In genomic region chr3:14624498-14624897, GRCh38 we compare ENCODE assay signal across 28 cellular contexts. TPM values are rescaled to one million over a fixed set of nuclear protein-coding genes. Genes with fewer than 3 reads are reported as not detected.
"Had no signal": no experiment of that assay in that cellular context is flagged by ENCODE, and none has a peak within 500 bp of the region (broad histone marks: within the 10 kb centered on the region; RNA-seq: fewer than 3 reads in every experiment).

No MANE protein-coding gene starts in this region.

- H3K36me3 ChIP-seq: pancreas, prostate gland, right lobe of liver, tibial nerve, uterus had no signal

- DNase-seq: hypothalamus; immature natural killer cell; mesendoderm; naive B cell; natural killer cell; nucleus accumbens; pancreas; posterior cingulate gyrus; retina; right lobe of liver; stimulated activated CD4-positive, alpha-beta T cell treated with anti-CD3 and anti-CD28 coated beads, Interleukin-1b, Interleukin-23, amount 100 ng/mL, for 48 hours; stimulated activated CD4-positive, alpha-beta T cell treated with anti-CD3 and anti-CD28 coated beads, Interleukin-2, amount 100 ng/mL, for 48 hours; stimulated activated CD4-positive, alpha-beta T cell treated with anti-CD3 and anti-CD28 coated beads, Interleukin-4, amount 100 ng/mL, for 4 hours; stimulated activated CD8-positive, alpha-beta memory T cell treated with anti-CD3 and anti-CD28 coated beads, Interleukin-4, amount 100 ng/mL, for 48 hours; stimulated activated naive CD4-positive, alpha-beta T cell treated with Interleukin-2 at 50 U/mL for 16 hours; stimulated activated naive CD8-positive, alpha-beta T cell treated with anti-CD3 and anti-CD28 coated beads, Interleukin-15, amount 100 ng/mL, for 72 hours; substantia nigra; uterus had no signal

- H3K27ac ChIP-seq: pancreas, prostate gland, right lobe of liver, tibial nerve, uterus had no signal

- H3K27me3 ChIP-seq: pancreas, right lobe of liver, tibial nerve, uterus had no signal

- H3K4me1 ChIP-seq: tibial nerve, uterus had no signal

- H3K4me2 ChIP-seq: smooth muscle cell had no signal

- H3K4me1 Mint-ChIP-seq: immature natural killer cell; naive B cell; natural killer cell; stimulated activated memory B cell treated with anti-CD40 and anti-IgM and Interleukin-4, amounts not matched to agents 10 μg/mL and 1 μg/mL and 100 μg/mL, for 72 hours; stimulated activated naive CD8-positive, alpha-beta T cell treated with anti-CD3 and anti-CD28 coated beads, Interleukin-15, amount 100 ng/mL, for 72 hours had no signal

- H3K4me3 ChIP-seq: lung, pancreas, prostate gland, right lobe of liver, smooth muscle cell, tibial nerve, uterus had no signal

- ATAC-seq: natural killer cell; stimulated activated memory B cell treated with anti-CD40 and anti-IgM and Interleukin-4, amounts not matched to agents 10 μg/mL and 1 μg/mL and 100 μg/mL, for 72 hours; stimulated activated naive CD8-positive, alpha-beta T cell treated with anti-CD3 and anti-CD28 coated beads, Interleukin-15, amount 100 ng/mL, for 72 hours had no signal

- H3K9me3 ChIP-seq: pancreas, prostate gland, right lobe of liver, uterus had no signal

- H3K4me3 Mint-ChIP-seq: immature natural killer cell; mesothelial cell of epicardium; naive B cell; natural killer cell; stimulated activated memory B cell treated with anti-CD40 and anti-IgM and Interleukin-4, amounts not matched to agents 10 μg/mL and 1 μg/mL and 100 μg/mL, for 72 hours; stimulated activated naive CD8-positive, alpha-beta T cell treated with anti-CD3 and anti-CD28 coated beads, Interleukin-15, amount 100 ng/mL, for 72 hours; type B pancreatic cell had no signal

- H3K27ac Mint-ChIP-seq: immature natural killer cell; mesothelial cell of epicardium; naive B cell; natural killer cell; stimulated activated memory B cell treated with anti-CD40 and anti-IgM and Interleukin-4, amounts not matched to agents 10 μg/mL and 1 μg/mL and 100 μg/mL, for 72 hours; stimulated activated naive CD8-positive, alpha-beta T cell treated with anti-CD3 and anti-CD28 coated beads, Interleukin-15, amount 100 ng/mL, for 72 hours; type B pancreatic cell had no signal

- H3K36me3 Mint-ChIP-seq: immature natural killer cell; mesothelial cell of epicardium; natural killer cell; stimulated activated memory B cell treated with anti-CD40 and anti-IgM and Interleukin-4, amounts not matched to agents 10 μg/mL and 1 μg/mL and 100 μg/mL, for 72 hours; type B pancreatic cell had no signal

- H3K9me3 Mint-ChIP-seq: immature natural killer cell; natural killer cell; stimulated activated memory B cell treated with anti-CD40 and anti-IgM and Interleukin-4, amounts not matched to agents 10 μg/mL and 1 μg/mL and 100 μg/mL, for 72 hours; stimulated activated naive CD8-positive, alpha-beta T cell treated with anti-CD3 and anti-CD28 coated beads, Interleukin-15, amount 100 ng/mL, for 72 hours had no signal

RNA-seq across cellular contexts. Expression of gene C3orf20, which starts 50.4 kb away (rescaled TPM):
- total RNA-seq: lower leg skin, smooth muscle cell, temporal lobe, tibial nerve had no signal
- polyA plus RNA-seq: immature natural killer cell, neural cell, smooth muscle cell had no signal
